In genomic region chr20:51563597-51564332, GRCh38 we compare ENCODE assay signal across 1 cellular context.
TF ChIP-seq lines count a peak whose summit lies in the region.

No MANE protein-coding gene starts in this region.

TF ChIP-seq in GM23338, 12 proteins besides CTCF, POLR2A, EP300 and RAD21 (continued from another document):
- TF ChIP-seq ZNF462 (CRISPR knock-in tag; IDR thresholded peaks at IDR 0.05) (no peak), ZNF331 (CRISPR knock-in tag; IDR thresholded peaks at IDR 0.05; ENCODE audit: low read depth) (no peak)
TF ChIP-seq in GM23338: peak in this region for 0.
